Comparison of ENCODE assay signal across 9 cellular contexts in genomic region chr20:44586289-44586911, GRCh38. TPM values are rescaled to one million over a fixed set of nuclear protein-coding genes. Genes with fewer than 3 reads are reported as not detected.
DNase-seq lines count a peak whose midpoint lies in the region; ATAC-seq and TF ChIP-seq lines count a peak whose summit lies in the region.
"Had no signal": no experiment of that assay in that cellular context is flagged by ENCODE, and none has a peak within 500 bp of the region (broad histone marks: within the 10 kb centered on the region; RNA-seq: fewer than 3 reads in every experiment).

No MANE protein-coding gene starts in this region.

- H3K4me3 ChIP-seq in GM12865 (ENCODE audit: low read depth, low read length) = no peak overlapping the region; the same call in 1 of the 2 replicates

- ATAC-seq in GM19455 (IDR thresholded peaks at IDR 0.05; ENCODE audit: unreplicated experiment) (peak; percentile 54), HG03432 (IDR thresholded peaks at IDR 0.05; ENCODE audit: unreplicated experiment) (peak; percentile 59), esophagus mucosa (peak; percentile 68)

- peak; percentile 93 for DNase-seq in GM12865 (ENCODE audit: low read depth)
- no peak for DNase-seq in HuH-7 (ENCODE audit: low spot score)
- no peak for DNase-seq in HK-2 (ENCODE audit: unreplicated experiment)
- no peak for DNase-seq in GM03348 (ENCODE audit: low spot score)
- DNase-seq in HT-29 (ENCODE audit: low spot score) = no peak
- DNase-seq: activated CD4-positive, CD25-positive, alpha-beta regulatory T cell treated with anti-CD3 and anti-CD28 coated beads, Interleukin-2, amount 50 U/mL, for 72 hours had no signal

- TF ChIP-seq CTCF in GM12865 (IDR thresholded peaks at IDR 0.05; ENCODE audit: insufficient read depth, low read depth, low read length, missing control alignments) = no peak

RNA-seq across cellular contexts. Expression of gene PKIG, which starts 4.0 kb away (rescaled TPM):
- total RNA-seq in esophagus mucosa = 11.3 TPM
- 0.29 and 1.3 TPM in 2 replicates for total RNA-seq in HT-29 (2014; rRNA removed; shearing (Covaris generic))
